In genomic region chr6:99612551-99613397, GRCh38 we compare ENCODE assay signal across 8 cellular contexts. TPM values are rescaled to one million over a fixed set of nuclear protein-coding genes. Genes with fewer than 3 reads are reported as not detected.
DNase-seq lines count a peak whose midpoint lies in the region; ATAC-seq and TF ChIP-seq lines count a peak whose summit lies in the region.

No MANE protein-coding gene starts in this region.

- H3K9me3 ChIP-seq in CD4-positive, alpha-beta memory T cell (ENCODE audit: control insufficient read depth in 1 of 2, low read length in 2 of 2): no peaks in the 10 kb centered on the region
- H3K9me3 ChIP-seq in mucosa of descending colon: no peaks in the 10 kb centered on the region

- H3K9me3 Mint-ChIP-seq in CD4-positive, alpha-beta memory T cell: peaks cover 0 to 26% (median 7%) of the 10 kb centered on the region in 8 donors

- H3K27ac ChIP-seq in CD4-positive, alpha-beta memory T cell (ENCODE audit: low read depth, low read length): no peak overlapping the region

- no peak for TF ChIP-seq CTCF in mucosa of descending colon (IDR thresholded peaks at IDR 0.05)

- POLR2A ChIA-PET in CD4-positive, alpha-beta memory T cell (lab: Charles Lee; ENCODE audit: partially characterized antibody): interaction anchor here (2.4 kb wide), 1 partner anchor 24 kb away, joined by 12 read pairs; no protein-coding TSS in a partner anchor

- H3K27me3 ChIP-seq in CD4-positive, alpha-beta memory T cell (ENCODE audit: insufficient read depth, low read length): peaks cover 90% of the 10 kb centered on the region

- no peak overlapping the region for H3K4me3 ChIP-seq in CD4-positive, alpha-beta memory T cell (ENCODE audit: low read length in 2 of 2)
- no peak overlapping the region for H3K4me3 ChIP-seq in mucosa of descending colon

- intact Hi-C loops in CD4-positive, alpha-beta memory T cell (cut with micrococcal nuclease): loop anchor here (5.0 to 10.0 kb wide), 3 partner anchors 90 to 842 kb away; partner anchors contain the start of gene POU3F2
- intact Hi-C loops in mucosa of descending colon (cut with DNase I, micrococcal nuclease): no loop called here

- H3K4me1 ChIP-seq in CD4-positive, alpha-beta memory T cell (ENCODE audit: insufficient read depth, low read length): peaks cover 35% of the 10 kb centered on the region
- peaks cover 22% of the 10 kb centered on the region for H3K4me1 ChIP-seq in mucosa of descending colon (ENCODE audit: low read depth)

- CTCF ChIA-PET in CD4-positive, alpha-beta memory T cell (lab: Charles Lee; ENCODE audit: partially characterized antibody): interaction anchor here (1.2 kb wide), 1 partner anchor 40 kb away, joined by 3 read pairs; no protein-coding TSS in a partner anchor

- H3K27ac Mint-ChIP-seq in CD4-positive, alpha-beta memory T cell: peak overlapping the region in 1 of 7 donors; percentile 47

- H3K36me3 ChIP-seq in CD4-positive, alpha-beta memory T cell (ENCODE audit: insufficient read depth, low read length): no peaks in the 10 kb centered on the region
- H3K36me3 ChIP-seq in mucosa of descending colon (ENCODE audit: low read depth): no peaks in the 10 kb centered on the region

- DNase-seq in CD4-positive, alpha-beta memory T cell: no peak
- DNase-seq in mucosa of descending colon (peak in 1 of 3 donors; percentile 35), NCI-H1436 (lab: John Stamatoyannopoulos, UW) (no peak), GM19238 (ENCODE audit: insufficient read length, low spot score) (no peak)

- peaks cover 62 to 71% of the 10 kb centered on the region in 2 donors for H3K27me3 Mint-ChIP-seq in CD4-positive, alpha-beta memory T cell

- H3K4me1 Mint-ChIP-seq in CD4-positive, alpha-beta memory T cell: peaks cover 9 to 47% (median 24%) of the 10 kb centered on the region in 4 donors

- H3K4me3 Mint-ChIP-seq in CD4-positive, alpha-beta memory T cell: peak overlapping the region in 6 of 8 donors; percentile 22 to 57 (median 46)

- peaks cover 0 to 2% of the 10 kb centered on the region in 2 donors for H3K36me3 Mint-ChIP-seq in CD4-positive, alpha-beta memory T cell

- ATAC-seq in GM21786 (IDR thresholded peaks at IDR 0.05; ENCODE audit: unreplicated experiment) (peak; percentile 3), SK-N-SH treated with all-trans-retinoic acid at 6 μM for 48 hours (peak; percentile 29), mucosa of descending colon (peak; percentile 11), HG03159 (IDR thresholded peaks at IDR 0.05; ENCODE audit: unreplicated experiment) (no peak), HG02885 (IDR thresholded peaks at IDR 0.05; ENCODE audit: poor library complexity, unreplicated experiment) (no peak)

TF ChIP-seq in SK-N-SH treated with all-trans-retinoic acid at 6 μM for 48 hours, 23 proteins besides CTCF, POLR2A, EP300 and RAD21:
- TF ChIP-seq OSR1 (CRISPR knock-in tag; IDR thresholded peaks at IDR 0.05) (no peak), CSDC2 (CRISPR knock-in tag; IDR thresholded peaks at IDR 0.05) (no peak), ZNF8 (CRISPR knock-in tag; IDR thresholded peaks at IDR 0.05) (no peak), PPARA (CRISPR knock-in tag; IDR thresholded peaks at IDR 0.05; ENCODE audit: borderline replicate concordance) (no peak), POU6F1 (CRISPR knock-in tag; IDR thresholded peaks at IDR 0.05; ENCODE audit: borderline replicate concordance, low read depth) (no peak), ZNF565 (CRISPR knock-in tag; conservative IDR thresholded peaks at IDR 0.05; ENCODE audit: low read depth) (no peak), ESRRG (CRISPR knock-in tag; IDR thresholded peaks at IDR 0.05) (no peak), CSRNP3 (CRISPR knock-in tag; IDR thresholded peaks at IDR 0.05) (no peak), ZFP30 (CRISPR knock-in tag; IDR thresholded peaks at IDR 0.05) (no peak), CREB5 (CRISPR knock-in tag; IDR thresholded peaks at IDR 0.05; ENCODE audit: low read depth) (no peak), ZFP3 (CRISPR knock-in tag; IDR thresholded peaks at IDR 0.05) (no peak), TOX (CRISPR knock-in tag; IDR thresholded peaks at IDR 0.05; ENCODE audit: borderline replicate concordance) (no peak), PATZ1 (CRISPR knock-in tag; IDR thresholded peaks at IDR 0.05; ENCODE audit: borderline replicate concordance) (no peak), ARNTL (CRISPR knock-in tag; IDR thresholded peaks at IDR 0.05; ENCODE audit: borderline replicate concordance, low read depth) (no peak), ZNF70 (CRISPR knock-in tag; IDR thresholded peaks at IDR 0.05) (no peak), BACH2 (CRISPR knock-in tag; IDR thresholded peaks at IDR 0.05; ENCODE audit: borderline replicate concordance) (no peak), RARB (CRISPR knock-in tag; IDR thresholded peaks at IDR 0.05) (no peak)
TF ChIP-seq in SK-N-SH treated with all-trans-retinoic acid at 6 μM for 48 hours: peak in this region for 0.

RNA-seq across cellular contexts. Expression of gene PRDM13, which starts 6.1 kb away (rescaled TPM):
- total RNA-seq in CD4-positive, alpha-beta memory T cell: not detected
- not detected for polyA plus RNA-seq in CD4-positive, alpha-beta memory T cell
- not detected for total RNA-seq in mucosa of descending colon

RNA-seq across cellular contexts. Expression of gene CCNC, which starts 44.3 kb away (rescaled TPM):
- 10 to 100 TPM; 41.3 to 42.7 TPM for total RNA-seq in CD4-positive, alpha-beta memory T cell
- 10 to 100 TPM; 46.4 to 76.6 TPM for polyA plus RNA-seq in CD4-positive, alpha-beta memory T cell
- 10 to 100 TPM; 32.7 to 52.2 (median 34.2) TPM for total RNA-seq in mucosa of descending colon

Comparison
In these comparisons a context has a peak if more than half of its experiments do, and no peak if none do; other contexts are left out.
1. ATAC-seq: peak in GM21786 (single experiment), SK-N-SH treated with all-trans-retinoic acid at 6 μM for 48 hours (single experiment) and mucosa of descending colon (single experiment); none in HG03159 (single experiment) and HG02885 (single experiment).